17 cellular contexts compared by ENCODE assay signal in the genomic region with DNA sequence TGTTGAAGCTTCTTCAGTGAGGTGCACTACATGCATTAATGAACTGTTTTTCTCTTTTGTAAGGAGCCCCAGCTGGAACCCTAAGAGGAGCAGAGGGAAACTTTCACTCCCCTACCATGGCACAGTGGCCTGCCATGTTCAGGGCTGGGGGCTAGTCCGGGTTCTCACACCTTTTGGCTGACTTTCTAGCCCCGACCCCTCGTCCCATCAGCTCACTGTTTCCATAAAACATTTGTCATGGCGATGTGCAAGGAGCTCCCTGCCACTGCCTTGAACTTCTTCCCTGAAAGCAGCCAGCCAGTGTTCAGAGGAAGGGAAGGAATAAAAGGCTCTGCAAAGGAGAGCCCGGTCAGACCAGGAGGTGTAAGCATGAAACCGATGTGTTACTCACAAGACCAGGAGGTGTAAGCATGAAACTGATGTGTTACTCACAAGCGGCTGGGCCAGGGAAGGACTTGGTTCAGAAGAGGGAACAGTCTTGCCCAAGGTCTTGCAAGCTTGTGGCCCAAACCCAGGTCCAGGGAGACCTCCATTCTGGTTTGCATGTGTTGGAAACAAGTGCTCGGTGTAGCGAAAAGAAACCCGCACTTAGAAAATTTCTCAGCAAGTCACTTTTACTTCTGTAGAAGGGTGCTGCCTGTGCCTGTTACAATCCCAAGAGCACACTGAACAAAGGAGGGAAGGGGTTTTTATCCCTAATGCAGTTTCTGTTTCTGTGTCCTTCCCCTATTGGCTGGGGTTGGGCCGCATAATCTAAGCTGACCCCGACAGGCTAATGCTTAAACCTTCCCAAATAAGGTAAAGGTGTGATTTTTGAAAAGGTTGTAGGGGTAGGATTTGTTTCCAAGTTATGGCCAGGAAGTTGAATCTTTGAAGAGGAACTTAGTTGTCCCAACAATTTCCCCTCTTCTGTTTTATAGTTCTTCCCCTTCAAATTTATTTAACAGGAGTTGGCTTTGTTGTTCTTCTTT. TPM values are rescaled to one million over a fixed set of nuclear protein-coding genes. Genes with fewer than 3 reads are reported as not detected.
"Had no signal": no experiment of that assay in that cellular context is flagged by ENCODE, and none has a peak within 500 bp of the region (broad histone marks: within the 10 kb centered on the region; RNA-seq: fewer than 3 reads in every experiment).

No MANE protein-coding gene starts in this region.

- H3K36me3 ChIP-seq: ascending aorta, right atrium auricular region, upper lobe of left lung, WERI-Rb-1 had no signal

- H3K9me3 Mint-ChIP-seq: activated CD8-positive, alpha-beta T cell treated with anti-CD3 and anti-CD28 coated beads for 36 hours; activated naive CD4-positive, alpha-beta T cell treated with anti-CD3 and anti-CD28 coated beads, Interleukin-2, amount 10 ng/mL, durations not matched to agents 7 days and 5 days had no signal

- H3K27ac ChIP-seq: ascending aorta, right atrium auricular region, upper lobe of left lung, WERI-Rb-1 had no signal

- H3K4me3 Mint-ChIP-seq: activated CD8-positive, alpha-beta T cell treated with anti-CD3 and anti-CD28 coated beads for 36 hours; activated naive CD4-positive, alpha-beta T cell treated with anti-CD3 and anti-CD28 coated beads, Interleukin-2, amount 10 ng/mL, durations not matched to agents 7 days and 5 days; dendritic cell treated with granulocyte-macrophage colony-stimulating factor and Interleukin-4, amounts not matched to agents 40 ng/mL and 50 ng/mL, for 4 days; memory B cell; naive thymus-derived CD8-positive, alpha-beta T cell had no signal

- H3K4me1 ChIP-seq: ascending aorta had no signal

- H3K9me3 ChIP-seq: ascending aorta, right atrium auricular region, upper lobe of left lung had no signal

- DNase-seq: activated CD4-positive, alpha-beta T cell treated with anti-CD3 and anti-CD28 coated beads for 4 hours; activated CD8-positive, alpha-beta T cell treated with anti-CD3 and anti-CD28 coated beads for 36 hours; activated naive CD4-positive, alpha-beta T cell treated with anti-CD3 and anti-CD28 coated beads, Interleukin-2, amount 10 ng/mL, durations not matched to agents 7 days and 5 days; left colon; naive thymus-derived CD8-positive, alpha-beta T cell; stimulated activated CD4-positive, alpha-beta T cell treated with anti-CD3 and anti-CD28 coated beads, Interleukin-4, amount 100 ng/mL, for 1 hour; stimulated activated naive CD4-positive, alpha-beta T cell; T-helper 1 cell; T1000; WERI-Rb-1 had no signal

- H3K27ac Mint-ChIP-seq: activated CD8-positive, alpha-beta T cell treated with anti-CD3 and anti-CD28 coated beads for 36 hours; activated naive CD4-positive, alpha-beta T cell treated with anti-CD3 and anti-CD28 coated beads, Interleukin-2, amount 10 ng/mL, durations not matched to agents 7 days and 5 days; dendritic cell treated with granulocyte-macrophage colony-stimulating factor and Interleukin-4, amounts not matched to agents 40 ng/mL and 50 ng/mL, for 4 days; memory B cell; progenitor cell of endocrine pancreas had no signal

- H3K36me3 Mint-ChIP-seq: activated naive CD4-positive, alpha-beta T cell treated with anti-CD3 and anti-CD28 coated beads, Interleukin-2, amount 10 ng/mL, durations not matched to agents 7 days and 5 days; naive thymus-derived CD8-positive, alpha-beta T cell had no signal

- H3K4me3 ChIP-seq: ascending aorta, right atrium auricular region, upper lobe of left lung had no signal

- H3K4me1 Mint-ChIP-seq: activated naive CD4-positive, alpha-beta T cell treated with anti-CD3 and anti-CD28 coated beads, Interleukin-2, amount 10 ng/mL, durations not matched to agents 7 days and 5 days; memory B cell had no signal

- ATAC-seq: activated CD8-positive, alpha-beta T cell treated with anti-CD3 and anti-CD28 coated beads for 36 hours; left colon; naive thymus-derived CD8-positive, alpha-beta T cell; SK-N-SH treated with all-trans-retinoic acid at 6 μM for 48 hours had no signal

RNA-seq across cellular contexts. Expression of a gene that starts 3.4 kb away (rescaled TPM):
- total RNA-seq: activated CD8-positive, alpha-beta T cell treated with anti-CD3 and anti-CD28 coated beads for 36 hours; naive thymus-derived CD8-positive, alpha-beta T cell had no signal
